ENCODE assay signal across 10 cellular contexts in the genomic region with DNA sequence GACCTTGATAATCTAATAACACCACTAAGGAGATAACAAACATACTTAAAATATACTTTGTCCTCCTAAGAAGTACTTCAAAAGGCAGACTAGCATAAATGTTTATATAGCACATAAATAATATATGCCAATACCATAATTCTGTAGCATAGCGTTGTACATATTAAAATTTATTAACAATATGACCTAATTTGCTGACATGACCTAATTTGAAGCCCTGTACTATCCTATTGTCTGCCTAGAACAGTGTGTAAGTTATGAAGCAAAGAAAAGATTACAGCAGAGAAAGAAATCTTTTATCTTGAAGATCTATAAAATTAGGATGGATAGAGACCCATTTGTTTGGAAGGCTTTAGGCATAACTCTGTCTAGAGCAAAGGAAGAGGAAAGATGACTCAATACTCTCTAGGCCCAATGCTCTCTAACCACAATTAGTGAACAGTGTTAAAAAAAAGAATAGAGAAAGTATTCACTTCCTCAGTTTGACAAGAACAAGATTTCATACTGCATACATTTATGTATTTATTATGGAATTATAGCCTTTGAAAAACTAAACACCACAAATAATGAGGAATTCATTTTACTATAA.
DNase-seq lines count a peak whose midpoint lies in the region; ATAC-seq, FAIRE-seq and TF ChIP-seq lines count a peak whose summit lies in the region.
"Had no signal": no experiment of that assay in that cellular context is flagged by ENCODE, and none has a peak within 500 bp of the region (broad histone marks: within the 10 kb centered on the region; RNA-seq: fewer than 3 reads in every experiment).

No MANE protein-coding gene starts in this region.

- no peak for TF ChIP-seq POLR2A in GM18505 (IDR thresholded peaks at IDR 0.05; ENCODE audit: borderline replicate concordance, extremely low read depth, insufficient read depth, insufficient read length)

- DNase-seq in RCC 7860 (ENCODE audit: low spot score) = peak; percentile 4
- peak; percentile 61 for DNase-seq in iris pigment epithelial cell (ENCODE audit: low read depth)
- no peak for DNase-seq in DMS79 treated with DMSO at 0.1 percent for 48 hours (lab: John Stamatoyannopoulos, UW)
- no peak for DNase-seq in stimulated activated naive CD4-positive, alpha-beta T cell (lab: John Stamatoyannopoulos, UW)
- DNase-seq in SW480 (ENCODE audit: low spot score) = no peak
- no peak for DNase-seq in T-helper 9 cell
- DNase-seq: activated CD4-positive, alpha-beta memory T cell treated with anti-CD3 and anti-CD28 coated beads, Interleukin-2, amount 10 ng/mL, durations not matched to agents 7 days and 5 days; pancreas had no signal

- FAIRE-seq in RCC 7860 (lab: Jason Lieb, UNC) = no peak
- FAIRE-seq: pancreas had no signal

- ATAC-seq in GM18505 (IDR thresholded peaks at IDR 0.05; ENCODE audit: unreplicated experiment) = peak; percentile 79
- peak; percentile 96 for ATAC-seq in HG02885 (IDR thresholded peaks at IDR 0.05; ENCODE audit: poor library complexity, unreplicated experiment)
- ATAC-seq: pancreas had no signal

Comparison
In these comparisons a context has a peak if more than half of its experiments do, and no peak if none do; other contexts are left out.
1. DNase-seq: peak in RCC 7860 (single experiment) and iris pigment epithelial cell (single experiment); none in DMS79 treated with DMSO at 0.1 percent for 48 hours (single experiment), stimulated activated naive CD4-positive, alpha-beta T cell (0 of 6), SW480 (single experiment) and T-helper 9 cell (single experiment).